ENCODE assay signal across 11 cellular contexts in genomic region chr3:31041161-31041978, GRCh38.
A peak's percentile ranks its signal among the peaks of the same experiment; 100 is the strongest.
DNase-seq lines count a peak whose midpoint lies in the region; ATAC-seq, FAIRE-seq and TF ChIP-seq lines count a peak whose summit lies in the region.
"Had no signal": no experiment of that assay in that cellular context is flagged by ENCODE, and none has a peak within 500 bp of the region (broad histone marks: within the 10 kb centered on the region; RNA-seq: fewer than 3 reads in every experiment).

No MANE protein-coding gene starts in this region.

- TF ChIP-seq CTCF in HFFc6 (IDR thresholded peaks at IDR 0.05), result no peak
- TF ChIP-seq CTCF in astrocyte (IDR thresholded peaks at IDR 0.05; ENCODE audit: insufficient read depth, low read depth, low read length), result no peak

- peak overlapping the region; percentile 56 for H3K4me2 ChIP-seq in astrocyte (ENCODE audit: low read length)

- POLR2A ChIA-PET in T-cell (lab: Charles Lee), result no interaction called here

- CTCF ChIA-PET in T-cell (lab: Charles Lee), result no interaction called here

- no peaks in the 10 kb centered on the region for H3K27me3 ChIP-seq in astrocyte (ENCODE audit: insufficient read depth, low read length)
- H3K27me3 ChIP-seq: BLaER1 treated with 17β-estradiol and CSF1 and Interleukin-3, amounts not matched to agents 10 nM and 100 nM had no signal

- peak overlapping the region; percentile 10 for H3K27ac ChIP-seq in astrocyte (ENCODE audit: low read depth, low read length)
- H3K27ac ChIP-seq: BLaER1 treated with 17β-estradiol and CSF1 and Interleukin-3, amounts not matched to agents 10 nM and 100 nM; skin epidermis had no signal

- ATAC-seq in stimulated activated naive CD8-positive, alpha-beta T cell treated with anti-CD3 and anti-CD28 coated beads, Interleukin-15, Interleukin-2, amounts not matched to agents 100 U/mL and 50 U/mL, for 24 hours, result no peak
- ATAC-seq in GM19397 (IDR thresholded peaks at IDR 0.05; ENCODE audit: unreplicated experiment) (no peak), T-cell (replicated peaks in 1 of 4) (no peak)

- H3K4me1 ChIP-seq in astrocyte (ENCODE audit: insufficient read depth, low read length), result peaks cover 9% of the 10 kb centered on the region

- H3K4me3 ChIP-seq in astrocyte (ENCODE audit: insufficient read depth, low read depth, low read length), result no peak overlapping the region
- H3K4me3 ChIP-seq: BLaER1 treated with 17β-estradiol and CSF1 and Interleukin-3, amounts not matched to agents 10 nM and 100 nM; skin epidermis had no signal

- H2AFZ ChIP-seq in astrocyte (ENCODE audit: low read depth, low read length), result no peak overlapping the region

- peak overlapping the region; percentile 57 for H3K27ac Mint-ChIP-seq in HFFc6
- H3K27ac Mint-ChIP-seq in astrocyte (ENCODE audit: unreplicated experiment), result peak overlapping the region; percentile 98
- H3K27ac Mint-ChIP-seq in activated naive CD8-positive, alpha-beta T cell treated with anti-CD3 and anti-CD28 coated beads for 36 hours, result no peak overlapping the region
- no peak overlapping the region for H3K27ac Mint-ChIP-seq in T-cell

- DNase-seq in A172 (ENCODE audit: low spot score) (peak; percentile 99), HFFc6 (peak; percentile 75), astrocyte (ENCODE audit: low read depth) (peak; percentile 96), islet precursor cell (peak; percentile 97), T-cell (no peak)
- DNase-seq in stimulated activated naive CD8-positive, alpha-beta T cell treated with anti-CD3 and anti-CD28 coated beads, Interleukin-15, Interleukin-2, amounts not matched to agents 100 U/mL and 50 U/mL, for 24 hours, result no peak
- no peak for DNase-seq in activated naive CD8-positive, alpha-beta T cell treated with anti-CD3 and anti-CD28 coated beads for 36 hours
- DNase-seq: NCI-H2081 had no signal

- FAIRE-seq in astrocyte (lab: Jason Lieb, UNC), result peak; percentile 90

- peaks cover 43% of the 10 kb centered on the region for H3K4me1 Mint-ChIP-seq in HFFc6 (ENCODE audit: low read depth)
- peaks cover 27% of the 10 kb centered on the region for H3K4me1 Mint-ChIP-seq in astrocyte (ENCODE audit: low read depth, unreplicated experiment)
- H3K4me1 Mint-ChIP-seq in activated naive CD8-positive, alpha-beta T cell treated with anti-CD3 and anti-CD28 coated beads for 36 hours, result no peaks in the 10 kb centered on the region
- H3K4me1 Mint-ChIP-seq in T-cell, result no peaks in the 10 kb centered on the region

- H3K9me3 ChIP-seq in astrocyte (ENCODE audit: insufficient read depth, low read depth, low read length), result peaks cover 7% of the 10 kb centered on the region

- H3K9ac ChIP-seq in astrocyte (ENCODE audit: low read length), result no peak overlapping the region
- H3K9ac ChIP-seq: BLaER1 treated with 17β-estradiol and CSF1 and Interleukin-3, amounts not matched to agents 10 nM and 100 nM had no signal

- H3K79me2 ChIP-seq in astrocyte (ENCODE audit: insufficient read depth, low read length), result no peaks in the 10 kb centered on the region

- H3K9me3 Mint-ChIP-seq in HFFc6, result peaks cover 17% of the 10 kb centered on the region
- H3K9me3 Mint-ChIP-seq in astrocyte (ENCODE audit: unreplicated experiment), result peaks cover 11% of the 10 kb centered on the region
- peaks cover 18% of the 10 kb centered on the region for H3K9me3 Mint-ChIP-seq in activated naive CD8-positive, alpha-beta T cell treated with anti-CD3 and anti-CD28 coated beads for 36 hours
- H3K9me3 Mint-ChIP-seq in T-cell, result peaks cover 10 to 14% (median 12%) of the 10 kb centered on the region in 3 donors

- H4K20me1 ChIP-seq in astrocyte (ENCODE audit: insufficient read depth, low read length), result no peaks in the 10 kb centered on the region
- H4K20me1 ChIP-seq: BLaER1 treated with 17β-estradiol and CSF1 and Interleukin-3, amounts not matched to agents 10 nM and 100 nM had no signal

- no peak overlapping the region; the same call in 1 of the 2 replicates for H3K4me3 Mint-ChIP-seq in HFFc6
- no peak overlapping the region for H3K4me3 Mint-ChIP-seq in astrocyte (ENCODE audit: unreplicated experiment)
- no peak overlapping the region for H3K4me3 Mint-ChIP-seq in activated naive CD8-positive, alpha-beta T cell treated with anti-CD3 and anti-CD28 coated beads for 36 hours
- no peak overlapping the region for H3K4me3 Mint-ChIP-seq in T-cell

- H3K36me3 Mint-ChIP-seq in HFFc6 (ENCODE audit: low read depth) (peaks cover 15% of the 10 kb centered on the region), astrocyte (ENCODE audit: low read depth, unreplicated experiment) (peaks cover 4% of the 10 kb centered on the region), T-cell (peaks cover 3% of the 10 kb centered on the region)
- H3K36me3 Mint-ChIP-seq in activated naive CD8-positive, alpha-beta T cell treated with anti-CD3 and anti-CD28 coated beads for 36 hours, result peaks cover 2% of the 10 kb centered on the region

- no peaks in the 10 kb centered on the region for H3K27me3 Mint-ChIP-seq in HFFc6 (ENCODE audit: insufficient read depth)
- H3K27me3 Mint-ChIP-seq in astrocyte (ENCODE audit: low read depth, unreplicated experiment), result no peaks in the 10 kb centered on the region
- no peaks in the 10 kb centered on the region for H3K27me3 Mint-ChIP-seq in activated naive CD8-positive, alpha-beta T cell treated with anti-CD3 and anti-CD28 coated beads for 36 hours
- no peaks in the 10 kb centered on the region for H3K27me3 Mint-ChIP-seq in T-cell

- H3K36me3 ChIP-seq in astrocyte (ENCODE audit: insufficient read depth, low read length), result no peaks in the 10 kb centered on the region
- H3K36me3 ChIP-seq: BLaER1 treated with 17β-estradiol and CSF1 and Interleukin-3, amounts not matched to agents 10 nM and 100 nM had no signal

Comparison
In these comparisons a context has a peak if more than half of its experiments do, and no peak if none do; other contexts are left out.
1. DNase-seq: peak in A172 (single experiment), HFFc6 (single experiment), astrocyte (single experiment) and islet precursor cell (single experiment); none in stimulated activated naive CD8-positive, alpha-beta T cell treated with anti-CD3 and anti-CD28 coated beads, Interleukin-15, Interleukin-2, amounts not matched to agents 100 U/mL and 50 U/mL, for 24 hours (single experiment), activated naive CD8-positive, alpha-beta T cell treated with anti-CD3 and anti-CD28 coated beads for 36 hours (single experiment) and T-cell (0 of 34).
2. H3K27ac Mint-ChIP-seq: peak in HFFc6 (single experiment) and astrocyte (single experiment); none in activated naive CD8-positive, alpha-beta T cell treated with anti-CD3 and anti-CD28 coated beads for 36 hours (single experiment) and T-cell (0 of 2).